Comparison of ENCODE assay signal across 9 cellular contexts in the genomic region with DNA sequence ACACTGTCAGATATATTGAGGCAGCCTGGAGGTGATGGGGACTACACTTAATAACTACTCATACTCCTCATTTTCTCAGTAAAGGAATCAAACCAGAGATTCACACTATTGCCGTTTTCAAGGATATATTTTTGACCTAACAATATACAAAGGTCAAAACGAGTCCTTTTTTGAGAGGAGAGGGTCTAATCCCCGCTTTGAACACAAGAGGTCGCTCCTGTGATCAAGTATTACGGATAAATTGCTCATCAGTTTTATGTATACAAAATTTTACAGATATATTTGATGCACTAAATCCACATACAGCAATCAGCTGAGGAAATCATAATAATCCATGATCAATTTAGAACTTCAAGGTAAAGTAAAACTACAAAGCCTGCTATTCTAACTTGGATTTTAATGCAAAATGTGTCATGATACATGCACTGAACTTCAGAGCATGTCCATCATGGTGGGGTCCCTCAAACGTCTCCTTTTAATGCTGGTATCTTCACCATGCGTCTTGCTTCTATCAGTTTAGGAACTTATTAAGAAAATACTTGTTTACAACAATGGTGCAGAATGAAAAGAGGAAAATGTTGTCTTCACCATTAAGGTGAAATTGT. TPM values are rescaled to one million over a fixed set of nuclear protein-coding genes. Genes with fewer than 3 reads are reported as not detected.
DNase-seq lines count a peak whose midpoint lies in the region; ATAC-seq, FAIRE-seq and TF ChIP-seq lines count a peak whose summit lies in the region.
"Had no signal": no experiment of that assay in that cellular context is flagged by ENCODE, and none has a peak within 500 bp of the region (broad histone marks: within the 10 kb centered on the region; RNA-seq: fewer than 3 reads in every experiment).

No MANE protein-coding gene starts in this region.

- H3K4me3 ChIP-seq in BJ (ENCODE audit: low read depth, low read length) (no peak overlapping the region), kidney epithelial cell (ENCODE audit: low read depth, low read length) (no peak overlapping the region)

- peak; percentile 76 for TF ChIP-seq CTCF in BJ (IDR thresholded peaks at IDR 0.05; ENCODE audit: insufficient read depth, low read depth, low read length)
- TF ChIP-seq CTCF in RWPE1 (conservative IDR thresholded peaks at IDR 0.05; ENCODE audit: low read depth), result peak; percentile 89
- TF ChIP-seq CTCF in kidney epithelial cell (IDR thresholded peaks at IDR 0.05; ENCODE audit: insufficient read depth, low read length, poor library complexity, severe bottlenecking), result peak; percentile 68

- no peaks in the 10 kb centered on the region for H3K36me3 ChIP-seq in BJ (ENCODE audit: control insufficient read depth, insufficient read depth, low read length)
- H3K36me3 ChIP-seq in kidney epithelial cell (ENCODE audit: control insufficient read depth, insufficient read depth, low read length), result no peaks in the 10 kb centered on the region

- H3K27me3 ChIP-seq in BJ (ENCODE audit: control insufficient read depth, insufficient read depth, low read length) (peaks cover 6% of the 10 kb centered on the region), kidney epithelial cell (ENCODE audit: control insufficient read depth, insufficient read depth, low read length) (peaks cover 69% of the 10 kb centered on the region)

- CTCF ChIA-PET in BJ (lab: Yijun Ruan, JAX) (interaction anchor here (0.7 to 1.8 kb wide), 9 partner anchors 9 to 625 kb away, joined by 3 to 7 read pairs (median 3); no protein-coding TSS in a partner anchor), RWPE1 (lab: Yijun Ruan, JAX) (interaction anchor here (0.5 to 2.3 kb wide), 10 partner anchors 32 to 627 kb away, joined by 3 to 7 read pairs (median 3); no protein-coding TSS in a partner anchor)

- peak; percentile 45 for FAIRE-seq in H54 (lab: Jason Lieb, UNC)

- TF ChIP-seq POLR2A in H54 (IDR thresholded peaks at IDR 0.05; ENCODE audit: low read depth, low read length), result no peak

- DNase-seq in BJ (ENCODE audit: low read depth), result no peak
- peak; percentile 41 for DNase-seq in H54 (ENCODE audit: insufficient read length, low spot score)
- DNase-seq in RWPE1 (ENCODE audit: low spot score), result peak; percentile 70
- no peak for DNase-seq in kidney epithelial cell (ENCODE audit: low read depth)
- DNase-seq in NCI-H1092 treated with DMSO at 0.1 percent for 48 hours (lab: John Stamatoyannopoulos, UW), result no peak
- DNase-seq in AG08395 (ENCODE audit: low spot score), result no peak
- DNase-seq: activated naive CD4-positive, alpha-beta T cell had no signal

- ATAC-seq in HG02763 (IDR thresholded peaks at IDR 0.05; ENCODE audit: unreplicated experiment) (no peak), GM18909 (IDR thresholded peaks at IDR 0.05; ENCODE audit: poor library complexity, unreplicated experiment) (no peak)

- H3K27ac ChIP-seq in RWPE1, result no peak overlapping the region

- POLR2A ChIA-PET in BJ (lab: Charles Lee), result no interaction called here
- POLR2A ChIA-PET in RWPE1 (lab: Yijun Ruan, JAX; ENCODE audit: low non-redundant PET), result no interaction called here

RNA-seq across cellular contexts. Expression of gene ISL1, which starts 2.5 kb away (rescaled TPM):
- 0.82 and 1.2 TPM in 2 replicates for polyA plus RNA-seq in BJ (2011; rRNA removed)
- 1.5 and 1.9 TPM in 2 replicates for polyA minus RNA-seq in BJ (2011; rRNA and poly(A)+ RNA removed)
- 0.17 TPM in 1 of 2 replicates, not detected in the other for total RNA-seq in kidney epithelial cell

Comparison
In these comparisons a context has a peak if more than half of its experiments do, and no peak if none do; other contexts are left out.
1. DNase-seq: peak in H54 (single experiment) and RWPE1 (single experiment); none in BJ (single experiment), kidney epithelial cell (single experiment), NCI-H1092 treated with DMSO at 0.1 percent for 48 hours (single experiment) and AG08395 (single experiment).
2. Peak in every context shown above with its lines, with median percentiles within 50 percentile points of each other: CTCF ChIP-seq.